Comparison of ENCODE assay signal across 7 cellular contexts in genomic region chr15:63600001-63600645, GRCh38. TPM values are rescaled to one million over a fixed set of nuclear protein-coding genes. Genes with fewer than 3 reads are reported as not detected.
DNase-seq lines count a peak whose midpoint lies in the region; ATAC-seq, FAIRE-seq and TF ChIP-seq lines count a peak whose summit lies in the region.

No MANE protein-coding gene starts in this region.

- peak overlapping the region; percentile 87 for H3K4me3 Mint-ChIP-seq in activated T-cell treated with anti-CD3 and anti-CD28 coated beads, Interleukin-2, amount 50 U/mL, for 24 hours

- FAIRE-seq in GM12891 (lab: Jason Lieb, UNC) = peak; percentile 65

- no peaks in the 10 kb centered on the region for H3K27me3 Mint-ChIP-seq in activated T-cell treated with anti-CD3 and anti-CD28 coated beads, Interleukin-2, amount 50 U/mL, for 24 hours

- in situ Hi-C loops in KBM-7 (cut with MboI; ENCODE audit: low pct_unique_long_range_greater_than_20kb, low sequenced_read_pairs) = loop anchor here (25.0 kb wide), 1 partner anchor 462 kb away; no protein-coding TSS in a partner anchor

- H3K27ac ChIP-seq in heart left ventricle = peak overlapping the region; percentile 14 to 95 (median 88)
- H3K27ac ChIP-seq in psoas muscle = peak overlapping the region; percentile 90

- no peak for TF ChIP-seq POLR2A in GM12891 (IDR thresholded peaks at IDR 0.05; ENCODE audit: low read depth, low read length)
- no peak for TF ChIP-seq POLR2A in heart left ventricle (IDR thresholded peaks at IDR 0.05)

- DNase-seq in GM12891 (ENCODE audit: insufficient read length, low spot score) = no peak
- DNase-seq in activated T-cell treated with anti-CD3 and anti-CD28 coated beads, Interleukin-2, amount 50 U/mL, for 24 hours = no peak
- DNase-seq in heart left ventricle = peak in 2 of 5 donors; percentile 47 to 49
- DNase-seq in psoas muscle = peak in 1 of 2 donors; percentile 43
- no peak for DNase-seq in KBM-7
- DNase-seq in NCI-H510A (lab: John Stamatoyannopoulos, UW) = no peak

- ATAC-seq in HG03196 (IDR thresholded peaks at IDR 0.05; ENCODE audit: unreplicated experiment) (peak; percentile 10), heart left ventricle (peak in 3 of 4 donors; percentile 2 to 8 (median 8)), psoas muscle (peak; percentile 8 to 27 (median 16))

- H3K4me3 ChIP-seq in heart left ventricle (peak overlapping the region; percentile 3 to 83 (median 65)), psoas muscle (peak overlapping the region; percentile 90)

- H3K36me3 Mint-ChIP-seq in activated T-cell treated with anti-CD3 and anti-CD28 coated beads, Interleukin-2, amount 50 U/mL, for 24 hours (ENCODE audit: low read depth) = peaks cover 11% of the 10 kb centered on the region

- H3K9me3 ChIP-seq in heart left ventricle (no peaks in the 10 kb centered on the region), psoas muscle (no peaks in the 10 kb centered on the region)

- peak overlapping the region; percentile 92 for H3K27ac Mint-ChIP-seq in activated T-cell treated with anti-CD3 and anti-CD28 coated beads, Interleukin-2, amount 50 U/mL, for 24 hours

- H3K4me1 ChIP-seq in heart left ventricle = peaks cover 0 to 80% (median 46%) of the 10 kb centered on the region in 12 donors
- peaks cover 44% of the 10 kb centered on the region for H3K4me1 ChIP-seq in psoas muscle

- H3K27me3 ChIP-seq in heart left ventricle (no peaks in the 10 kb centered on the region), psoas muscle (ENCODE audit: insufficient read depth in 3 of 3, low read length in 2 of 3) (no peaks in the 10 kb centered on the region)

- peaks cover 67% of the 10 kb centered on the region for H3K4me1 Mint-ChIP-seq in activated T-cell treated with anti-CD3 and anti-CD28 coated beads, Interleukin-2, amount 50 U/mL, for 24 hours (ENCODE audit: low read depth)

- no peaks in the 10 kb centered on the region for H3K9me3 Mint-ChIP-seq in activated T-cell treated with anti-CD3 and anti-CD28 coated beads, Interleukin-2, amount 50 U/mL, for 24 hours

- 9 to 23% (median 13%) methylated on average over 10 to 28 of the region's 28 CpGs for WGBS in heart left ventricle, 4 donors
- WGBS in psoas muscle, 3 donors = 17 to 25% (median 21%) methylated on average over 25 to 28 of the region's 28 CpGs

- TF ChIP-seq CTCF in heart left ventricle (IDR thresholded peaks at IDR 0.05) = no peak
- no peak for TF ChIP-seq CTCF in psoas muscle (IDR thresholded peaks at IDR 0.05)

- H3K36me3 ChIP-seq in heart left ventricle = peaks cover 0 to 6% (median 0%) of the 10 kb centered on the region in 9 donors
- no peaks in the 10 kb centered on the region for H3K36me3 ChIP-seq in psoas muscle (ENCODE audit: insufficient read depth in 1 of 2, low read depth in 1 of 2)

- intact Hi-C loops in heart left ventricle (cut with DNase I) (loop anchor here in 4 of 10 donors (2.0 to 10.0 kb wide), 4 partner anchors 98 to 315 kb away; partner anchors contain the start of gene USP3 (in 1 of the 4)), psoas muscle (cut with DNase I) (no loop called here)

TF ChIP-seq in GM12891, 5 proteins besides CTCF, POLR2A, EP300 and RAD21:
- no peak for TF ChIP-seq POU2F2 (IDR thresholded peaks at IDR 0.05; ENCODE audit: low read depth, low read length)
- TF ChIP-seq POLR2AphosphoS5 (IDR thresholded peaks at IDR 0.05; ENCODE audit: low read depth, low read length) = no peak; the same call in 1 of the 2 replicates
- TF ChIP-seq PAX5 (IDR thresholded peaks at IDR 0.05; ENCODE audit: insufficient read depth, low read length, severe bottlenecking) = no peak
- TF ChIP-seq SPI1 (IDR thresholded peaks at IDR 0.05; ENCODE audit: low read depth, low read length) = no peak
- TF ChIP-seq TAF1 (IDR thresholded peaks at IDR 0.05; ENCODE audit: low read depth, low read length) = no peak

RNA-seq across cellular contexts. Expression of gene FBXL22, which starts 2.9 kb away (rescaled TPM):
- 0.21 TPM for polyA plus RNA-seq in GM12891 (2012; ENCODE audit: low read depth, missing spikeins)
- 10 to 100 TPM in 8 of 9 donors, 1 to 10 TPM in 1; 9.9 to 41.5 (median 23.4) TPM for total RNA-seq in heart left ventricle
- 10 to 100 TPM in 1 of 2 donors, 1 to 10 TPM in 1; 2.4 to 20.1 TPM for polyA plus RNA-seq in heart left ventricle
- total RNA-seq in psoas muscle = 1 to 10 TPM in 1 of 4 donors, under 1 TPM in 3; 0.27 to 6.6 (median 0.63) TPM
- polyA plus RNA-seq in psoas muscle = under 1 TPM; 0.17 to 0.66 (median 0.35) TPM
